ENCODE assay signal across 1 cellular context in the genomic region with DNA sequence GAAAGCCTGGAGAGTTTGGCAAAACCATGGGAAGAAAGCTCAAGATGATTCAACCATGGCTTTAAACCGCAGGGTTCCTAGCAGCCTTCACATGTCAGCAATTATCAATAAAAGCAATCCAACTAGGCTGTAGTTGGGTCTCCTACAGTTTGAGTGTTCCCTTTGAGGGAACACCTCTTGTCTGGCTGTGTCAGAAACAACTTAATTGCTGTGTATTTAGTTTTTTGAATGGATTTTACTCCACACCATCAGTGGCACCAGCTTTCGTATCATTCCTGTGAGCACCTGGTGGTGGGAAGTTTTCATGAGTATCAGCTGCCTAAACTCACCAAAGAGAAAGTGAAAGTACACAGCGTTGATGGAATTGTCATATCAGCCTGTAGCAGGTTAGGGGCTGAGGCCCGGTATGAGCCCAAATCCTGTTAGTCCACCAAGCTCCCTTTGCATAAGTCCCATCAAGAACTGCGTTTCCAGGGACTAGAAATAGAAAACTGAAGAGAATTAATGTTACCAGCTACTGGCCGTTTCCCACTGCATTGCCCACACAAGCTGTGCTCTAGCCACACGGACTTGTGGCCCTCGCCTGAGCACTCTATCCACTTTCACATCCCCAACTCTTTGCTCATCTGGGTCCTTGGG.
TF ChIP-seq lines count a peak whose summit lies in the region.

No MANE protein-coding gene starts in this region.

TF ChIP-seq in GM12878, 131 proteins besides CTCF, POLR2A, EP300 and RAD21:
- TF ChIP-seq RELB (IDR thresholded peaks at IDR 0.05; ENCODE audit: low read depth) (no peak), SPI1 (IDR thresholded peaks at IDR 0.05; ENCODE audit: borderline replicate concordance, insufficient read depth, low read depth, low read length) (peak; percentile 12; the same call in 1 of the 2 replicates), ESRRA (IDR thresholded peaks at IDR 0.05; ENCODE audit: low read length) (no peak), ZNF217 (IDR thresholded peaks at IDR 0.05) (no peak), IKZF1 (conservative IDR thresholded peaks at IDR 0.05) (0 out of 2 replicates have a peak, but pooled peaks have one; percentile 19), IRF4 (IDR thresholded peaks at IDR 0.05; ENCODE audit: low read depth, low read length) (0 out of 2 replicates have a peak, but pooled peaks have one; percentile 12), GABPA (IDR thresholded peaks at IDR 0.05; ENCODE audit: low read depth) (no peak), NFIC (IDR thresholded peaks at IDR 0.05; ENCODE audit: low read depth, low read length) (no peak), ZBTB33 (IDR thresholded peaks at IDR 0.05) (no peak), SMAD1 (IDR thresholded peaks at IDR 0.05; ENCODE audit: low read depth, partially characterized antibody) (no peak), GATAD2B (conservative IDR thresholded peaks at IDR 0.05; ENCODE audit: low read depth) (no peak)
- TF ChIP-seq, protein P1, sequence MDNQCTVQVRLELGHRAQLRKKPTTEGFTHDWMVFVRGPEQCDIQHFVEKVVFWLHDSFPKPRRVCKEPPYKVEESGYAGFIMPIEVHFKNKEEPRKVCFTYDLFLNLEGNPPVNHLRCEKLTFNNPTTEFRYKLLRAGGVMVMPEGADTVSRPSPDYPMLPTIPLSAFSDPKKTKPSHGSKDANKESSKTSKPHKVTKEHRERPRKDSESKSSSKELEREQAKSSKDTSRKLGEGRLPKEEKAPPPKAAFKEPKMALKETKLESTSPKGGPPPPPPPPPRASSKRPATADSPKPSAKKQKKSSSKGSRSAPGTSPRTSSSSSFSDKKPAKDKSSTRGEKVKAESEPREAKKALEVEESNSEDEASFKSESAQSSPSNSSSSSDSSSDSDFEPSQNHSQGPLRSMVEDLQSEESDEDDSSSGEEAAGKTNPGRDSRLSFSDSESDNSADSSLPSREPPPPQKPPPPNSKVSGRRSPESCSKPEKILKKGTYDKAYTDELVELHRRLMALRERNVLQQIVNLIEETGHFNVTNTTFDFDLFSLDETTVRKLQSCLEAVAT (IDR thresholded peaks at IDR 0.05) = 0 out of 2 replicates have a peak, but pooled peaks have one; percentile 37
